21 cellular contexts compared by ENCODE assay signal in the genomic region with DNA sequence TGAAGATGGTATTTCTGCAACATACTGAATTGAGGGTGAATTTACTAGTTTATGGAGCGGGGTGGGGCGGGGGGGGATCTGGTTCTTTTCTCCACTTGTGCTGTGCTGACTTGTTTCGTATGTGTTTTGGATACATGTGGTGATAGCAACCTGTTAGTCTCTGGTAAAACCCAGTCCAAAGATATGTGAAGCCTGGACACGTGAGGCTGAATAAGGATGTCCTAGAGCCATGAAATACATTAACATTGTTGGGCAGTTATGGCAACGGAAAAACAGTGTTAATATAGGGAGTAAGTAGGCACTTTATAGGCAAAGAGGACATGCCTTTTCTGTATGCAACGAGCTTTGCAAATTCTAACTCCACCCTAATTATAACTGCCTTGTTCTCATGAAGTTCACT. TPM values are rescaled to one million over a fixed set of nuclear protein-coding genes. Genes with fewer than 3 reads are reported as not detected.
DNase-seq lines count a peak whose midpoint lies in the region; ATAC-seq, FAIRE-seq and TF ChIP-seq lines count a peak whose summit lies in the region.
"Had no signal": no experiment of that assay in that cellular context is flagged by ENCODE, and none has a peak within 500 bp of the region (broad histone marks: within the 10 kb centered on the region; RNA-seq: fewer than 3 reads in every experiment).

No MANE protein-coding gene starts in this region.

- H3K9me3 Mint-ChIP-seq in CD8-positive, alpha-beta T cell: no peaks in the 10 kb centered on the region
- H3K9me3 Mint-ChIP-seq: activated naive CD4-positive, alpha-beta T cell treated with anti-CD3 and anti-CD28 coated beads, Interleukin-2, amount 50 U/mL, for 24 hours had no signal

- no peak overlapping the region for H3K27ac Mint-ChIP-seq in CD8-positive, alpha-beta T cell
- H3K27ac Mint-ChIP-seq: activated naive CD4-positive, alpha-beta T cell treated with anti-CD3 and anti-CD28 coated beads, Interleukin-2, amount 50 U/mL, for 24 hours had no signal

- H3K27me3 Mint-ChIP-seq in CD8-positive, alpha-beta T cell (ENCODE audit: low read depth): no peaks in the 10 kb centered on the region
- H3K27me3 Mint-ChIP-seq: activated naive CD4-positive, alpha-beta T cell treated with anti-CD3 and anti-CD28 coated beads, Interleukin-2, amount 50 U/mL, for 24 hours had no signal

- no peaks in the 10 kb centered on the region for H3K36me3 Mint-ChIP-seq in CD8-positive, alpha-beta T cell
- H3K36me3 Mint-ChIP-seq: activated naive CD4-positive, alpha-beta T cell treated with anti-CD3 and anti-CD28 coated beads, Interleukin-2, amount 50 U/mL, for 24 hours had no signal

- intact Hi-C loops in pancreas (cut with DNase I): no loop called here
- intact Hi-C loops in CD8-positive, alpha-beta T cell (cut with DNase I, micrococcal nuclease): loop anchor here in 1 of 2 experiments (5.0 kb wide), 1 partner anchor 44 kb away; the partner anchor contains the start of gene NEMP2

- CTCF ChIA-PET in CD8-positive, alpha-beta T cell (lab: Charles Lee): interaction anchor here (1.7 kb wide), 1 partner anchor 8 kb away, joined by 4 read pairs; no protein-coding TSS in a partner anchor

- H3K4me1 ChIP-seq in cardiac muscle cell (ENCODE audit: low read depth) (peaks cover 40% of the 10 kb centered on the region), pancreas (peaks cover 0 to 11% (median 0%) of the 10 kb centered on the region in 3 donors)
- H3K4me1 ChIP-seq in CD8-positive, alpha-beta T cell (ENCODE audit: insufficient read depth, low read length): peaks cover 24% of the 10 kb centered on the region

- POLR2A ChIA-PET in CD8-positive, alpha-beta T cell (lab: Charles Lee): no interaction called here

- no peak overlapping the region for H3K27ac ChIP-seq in brain microvascular endothelial cell
- peak overlapping the region; percentile 47 for H3K27ac ChIP-seq in cardiac muscle cell
- no peak overlapping the region for H3K27ac ChIP-seq in pancreas
- H3K27ac ChIP-seq in CD8-positive, alpha-beta T cell (ENCODE audit: low read depth, low read length): no peak overlapping the region
- H3K27ac ChIP-seq: dorsolateral prefrontal cortex, PC-9, upper lobe of right lung had no signal

- H3K9me3 ChIP-seq in cardiac muscle cell (ENCODE audit: low read depth) (no peaks in the 10 kb centered on the region), pancreas (no peaks in the 10 kb centered on the region)
- H3K9me3 ChIP-seq in CD8-positive, alpha-beta T cell (ENCODE audit: low read length): no peaks in the 10 kb centered on the region
- H3K9me3 ChIP-seq: heart right ventricle, upper lobe of right lung had no signal

- H3K4me1 Mint-ChIP-seq in CD8-positive, alpha-beta T cell (ENCODE audit: low read depth): peaks cover 42% of the 10 kb centered on the region

- H3K4me3 Mint-ChIP-seq in CD8-positive, alpha-beta T cell: no peak overlapping the region
- H3K4me3 Mint-ChIP-seq: activated naive CD4-positive, alpha-beta T cell treated with anti-CD3 and anti-CD28 coated beads, Interleukin-2, amount 50 U/mL, for 24 hours had no signal

- no peak for ATAC-seq in pancreas
- no peak for ATAC-seq in CD8-positive, alpha-beta T cell
- ATAC-seq: activated CD4-positive, CD25-positive, alpha-beta regulatory T cell treated with anti-CD3 and anti-CD28 coated beads, Interleukin-2, amount 50 U/mL, for 24 hours; upper lobe of right lung had no signal

- H3K36me3 ChIP-seq in brain microvascular endothelial cell (replicated peaks) (no peaks in the 10 kb centered on the region), cardiac muscle cell (no peaks in the 10 kb centered on the region), pancreas (no peaks in the 10 kb centered on the region)
- H3K36me3 ChIP-seq in CD8-positive, alpha-beta T cell (ENCODE audit: insufficient read depth, low read length): no peaks in the 10 kb centered on the region
- H3K36me3 ChIP-seq: heart right ventricle, upper lobe of right lung had no signal

- DNase-seq in H54 (ENCODE audit: insufficient read length, low spot score): no peak
- DNase-seq in brain microvascular endothelial cell: peak; percentile 51
- peak in 1 of 2 donors; percentile 14 for DNase-seq in cardiac muscle cell (ENCODE audit: low read depth in 1 of 2, low spot score in 1 of 2)
- no peak for DNase-seq in pancreas
- no peak for DNase-seq in islet precursor cell
- DNase-seq in KG1 (lab: John Stamatoyannopoulos, UW): no peak
- DNase-seq in CD8-positive, alpha-beta T cell: no peak
- DNase-seq: activated T-cell treated with anti-CD3 and anti-CD28 coated beads, Interleukin-2, amount 50 U/mL, for 48 hours; COR-L47; dorsolateral prefrontal cortex; heart right ventricle; Karpas-422; mesendoderm; NCI-H1417; NCI-H2171; PC-9; stimulated activated naive CD4-positive, alpha-beta T cell treated with Interleukin-2 at 50 U/mL for 16 hours; upper lobe of right lung had no signal

- in situ Hi-C loops in brain microvascular endothelial cell (cut with HindIII; ENCODE audit: low pct_ligation_motif_present, low sequenced_read_pairs): no loop called here

- TF ChIP-seq POLR2A in H54 (IDR thresholded peaks at IDR 0.05; ENCODE audit: low read depth, low read length): no peak

- H3K27me3 ChIP-seq in brain microvascular endothelial cell (replicated peaks) (no peaks in the 10 kb centered on the region), cardiac muscle cell (no peaks in the 10 kb centered on the region), pancreas (no peaks in the 10 kb centered on the region)
- H3K27me3 ChIP-seq in CD8-positive, alpha-beta T cell (ENCODE audit: insufficient read depth, low read length): no peaks in the 10 kb centered on the region
- H3K27me3 ChIP-seq: dorsolateral prefrontal cortex, heart right ventricle, upper lobe of right lung had no signal

- no peak overlapping the region for H3K4me3 ChIP-seq in brain microvascular endothelial cell (ENCODE audit: low read depth, low read length)
- H3K4me3 ChIP-seq in cardiac muscle cell: no peak overlapping the region
- no peak overlapping the region for H3K4me3 ChIP-seq in pancreas
- no peak overlapping the region for H3K4me3 ChIP-seq in CD8-positive, alpha-beta T cell (ENCODE audit: low read depth, low read length)
- H3K4me3 ChIP-seq: dorsolateral prefrontal cortex, heart right ventricle, PC-9, upper lobe of right lung had no signal

- TF ChIP-seq CTCF in brain microvascular endothelial cell (IDR thresholded peaks at IDR 0.05; ENCODE audit: low read depth, low read length, missing control alignments): no peak
- TF ChIP-seq CTCF in cardiac muscle cell (IDR thresholded peaks at IDR 0.05; ENCODE audit: low read depth, low read length): no peak
- TF ChIP-seq CTCF in pancreas (IDR thresholded peaks at IDR 0.05): no peak
- no peak for TF ChIP-seq CTCF in CD8-positive, alpha-beta T cell (IDR thresholded peaks at IDR 0.05)

- peak; percentile 33 for FAIRE-seq in H54 (lab: Jason Lieb, UNC)
- peak; percentile 29 for FAIRE-seq in pancreas (lab: Jason Lieb, UNC)
- FAIRE-seq: G401.6 had no signal

- 91 to 93% methylated on average over 6 of the region's 6 CpGs for WGBS in pancreas, 2 donors

RNA-seq across cellular contexts. Expression of gene NEMP2, which starts 42.0 kb away (rescaled TPM):
- total RNA-seq in cardiac muscle cell: 1.6 and 5.4 TPM in 2 replicates
- polyA plus RNA-seq in cardiac muscle cell: 2.5 and 5.7 TPM in 2 replicates
- total RNA-seq in pancreas: 1 to 10 TPM in 5 of 6 donors, under 1 TPM in 1; 0.51 to 3.1 (median 1.9) TPM
- polyA plus RNA-seq in pancreas: under 1 TPM; 0.42 to 0.80 TPM
- total RNA-seq in CD8-positive, alpha-beta T cell: 1 to 10 TPM; 7.2 to 7.8 TPM
